ENCODE assay signal across 8 cellular contexts in genomic region chr20:17966432-17967312, GRCh38. TPM values are rescaled to one million over a fixed set of nuclear protein-coding genes. Genes with fewer than 3 reads are reported as not detected.
DNase-seq lines count a peak whose midpoint lies in the region; ATAC-seq and TF ChIP-seq lines count a peak whose summit lies in the region.

No MANE protein-coding gene starts in this region.

- H2AK5ac ChIP-seq in IMR-90 (ENCODE audit: low read depth, low read length) = peak overlapping the region; percentile 3; the same call in 1 of the 2 replicates

- peak overlapping the region; percentile 59; the same call in 1 of the 2 replicates for H3K56ac ChIP-seq in IMR-90 (ENCODE audit: extremely low read depth, insufficient read depth, low read length)

- DNase-seq in IMR-90 (peak; percentile 42), foreskin fibroblast (peak in 1 of 2 donors; percentile 55), gastrocnemius medialis (no peak), COR-L47 (lab: John Stamatoyannopoulos, UW) (no peak)

- ATAC-seq in IMR-90 (ENCODE audit: low read depth) (no peak), gastrocnemius medialis (no peak), GM21737 (IDR thresholded peaks at IDR 0.05; ENCODE audit: unreplicated experiment) (no peak), HG03097 (IDR thresholded peaks at IDR 0.05; ENCODE audit: low FRiP score, unreplicated experiment) (no peak)

- no peak overlapping the region; the same call in 1 of the 2 replicates for H4K91ac ChIP-seq in IMR-90 (ENCODE audit: insufficient read depth, low read depth, low read length)

- peak overlapping the region; percentile 93 for H3K23ac ChIP-seq in IMR-90 (ENCODE audit: low read depth, low read length)

- TF ChIP-seq CTCF in DOHH2 (IDR thresholded peaks at IDR 0.05; ENCODE audit: low read depth, low read length, poor library complexity, severe bottlenecking) = peak; percentile 27
- TF ChIP-seq CTCF in IMR-90 (conservative IDR thresholded peaks at IDR 0.05; ENCODE audit: low read depth, low read length) = peak; percentile 27; the same call in 1 of the 2 replicates
- peak; percentile 44 for TF ChIP-seq CTCF in VCaP (conservative IDR thresholded peaks at IDR 0.05)
- peak; percentile 11 for TF ChIP-seq CTCF in foreskin fibroblast (IDR thresholded peaks at IDR 0.05; ENCODE audit: low read depth, low read length)
- TF ChIP-seq CTCF in gastrocnemius medialis (IDR thresholded peaks at IDR 0.05 in 4 of 5, conservative IDR thresholded peaks at IDR 0.05 in 1 of 5) = no peak

- H2BK120ac ChIP-seq in IMR-90 (ENCODE audit: low read depth, low read length) = peak overlapping the region; percentile 12; the same call in 1 of the 2 replicates

- peaks cover 98% of the 10 kb centered on the region for H3K79me2 ChIP-seq in DOHH2 (ENCODE audit: control insufficient read depth, low read length)

- peak overlapping the region; percentile 85 for H2BK5ac ChIP-seq in IMR-90 (ENCODE audit: low read depth, low read length, poor library complexity, severe bottlenecking)

- H3K27ac ChIP-seq in DOHH2 (ENCODE audit: low read depth, low read length) = peak overlapping the region; percentile 86
- peak overlapping the region; percentile 84 for H3K27ac ChIP-seq in IMR-90 (ENCODE audit: insufficient read depth, low read length)
- H3K27ac ChIP-seq in VCaP = peak overlapping the region; percentile 100
- H3K27ac ChIP-seq in gastrocnemius medialis = peak overlapping the region; percentile 93 to 99 (median 96)

- no peak overlapping the region for H2AFZ ChIP-seq in IMR-90 (replicated peaks; ENCODE audit: low read length, poor library complexity)

- dilution Hi-C loops in IMR-90 (cut with HindIII; ENCODE audit: low sequenced_read_pairs, unreplicated experiment) = no loop called here

- peak overlapping the region; percentile 62 for H3K9ac ChIP-seq in IMR-90 (ENCODE audit: low read depth, low read length)

- peaks cover 89% of the 10 kb centered on the region for H3K36me3 ChIP-seq in DOHH2 (ENCODE audit: control insufficient read depth, low read length)
- H3K36me3 ChIP-seq in IMR-90 (ENCODE audit: control insufficient read depth, insufficient read depth, low read length) = peaks cover 8% of the 10 kb centered on the region
- no peaks in the 10 kb centered on the region for H3K36me3 ChIP-seq in gastrocnemius medialis

- peak overlapping the region; percentile 33; the same call in 1 of the 2 replicates for H4K5ac ChIP-seq in IMR-90 (ENCODE audit: low read depth, low read length)

- peak overlapping the region; percentile 25; the same call in 1 of the 2 replicates for H3K4ac ChIP-seq in IMR-90 (ENCODE audit: low read depth, low read length)

- H3F3A ChIP-seq in DOHH2 (ENCODE audit: control insufficient read depth, insufficient read depth) = peaks cover 64% of the 10 kb centered on the region

- peak overlapping the region; percentile 9 to 44; a peak in 2 of 4 replicates for H4K8ac ChIP-seq in IMR-90 (ENCODE audit: low read depth in 2 of 2, low read length in 2 of 2)

- no peak overlapping the region; the same call in 2 of the 3 replicates for H2BK15ac ChIP-seq in IMR-90 (ENCODE audit: low read depth, low read length)

- H3K18ac ChIP-seq in IMR-90 (ENCODE audit: low read depth, low read length) = no peak overlapping the region; the same call in 1 of the 2 replicates

- peaks cover 0 to 25% of the 10 kb centered on the region in 2 experiments; a peak in 2 of 4 replicates for H3K79me1 ChIP-seq in IMR-90 (ENCODE audit: low read depth in 1 of 2, low read length in 2 of 2)

- no TSS peak for BruUV-seq in IMR-90 (replicated peaks; lab: Mats Ljungman, UMichigan)

- peak overlapping the region; percentile 86 for H3K4me3 ChIP-seq in DOHH2 (ENCODE audit: low read length)
- peak overlapping the region; percentile 83 for H3K4me3 ChIP-seq in IMR-90 (ENCODE audit: insufficient read depth, low read depth, low read length)
- peak overlapping the region; percentile 76 to 98 for H3K4me3 ChIP-seq in foreskin fibroblast (ENCODE audit: low read depth in 1 of 2, low read length in 2 of 2)
- peak overlapping the region; percentile 91 to 97 (median 94) for H3K4me3 ChIP-seq in gastrocnemius medialis

- POLR2A ChIA-PET in IMR-90 (lab: Charles Lee; ENCODE audit: unreplicated experiment) = interaction anchor here (0.6 to 0.7 kb wide), 2 partner anchors 10 to 18 kb away, joined by 3 read pairs; no protein-coding TSS in a partner anchor

- in situ Hi-C loops in IMR-90 (cut with MboI; ENCODE audit: low sequenced_read_pairs) (no loop called here), gastrocnemius medialis (cut with MboI; ENCODE audit: low sequenced_read_pairs in 4 of 4) (loop anchor here in 2 of 4 donors (25.0 kb wide), 2 partner anchors 171 to 546 kb away; partner anchors contain the start of genes KAT14 (in 1 of the 2), PET117 (in 1 of the 2) and SEC23B (in 1 of the 2))

- H3K9me3 ChIP-seq in DOHH2 (ENCODE audit: control insufficient read depth, insufficient read depth, low read length) (no peaks in the 10 kb centered on the region), IMR-90 (ENCODE audit: control insufficient read depth, insufficient read depth, low read length) (no peaks in the 10 kb centered on the region), gastrocnemius medialis (no peaks in the 10 kb centered on the region)

- peak; percentile 28 for TF ChIP-seq RAD21 in IMR-90 (IDR thresholded peaks at IDR 0.05; ENCODE audit: low read length)

- no peak overlapping the region for H2BK20ac ChIP-seq in IMR-90 (ENCODE audit: low read depth, low read length)

- H4K20me1 ChIP-seq in DOHH2 (ENCODE audit: control insufficient read depth, insufficient read depth, low read depth, low read length) (peaks cover 42% of the 10 kb centered on the region), IMR-90 (ENCODE audit: insufficient read depth, low read length) (peaks cover 60% of the 10 kb centered on the region)

- peak overlapping the region; percentile 93 for H3K4me2 ChIP-seq in DOHH2 (ENCODE audit: low read length)
- peak overlapping the region; percentile 94 for H3K4me2 ChIP-seq in IMR-90 (ENCODE audit: low read depth, low read length)

- H3K14ac ChIP-seq in IMR-90 (replicated peaks; ENCODE audit: low read depth, low read length) = peak overlapping the region; percentile 70

- peaks cover 9% of the 10 kb centered on the region for H3K9me1 ChIP-seq in IMR-90 (ENCODE audit: insufficient read depth, low read length)

- intact Hi-C loops in IMR-90 (cut with micrococcal nuclease) (no loop called here), gastrocnemius medialis (cut with DNase I; ENCODE audit: low total_unique reads) (loop anchor here (5.0 to 10.0 kb wide), 3 partner anchors 171 to 498 kb away; partner anchors contain the start of genes DSTN, DZANK1, KAT14 and PET117)

- H3K27me3 ChIP-seq in DOHH2 (ENCODE audit: control insufficient read depth, low read length) = no peaks in the 10 kb centered on the region
- H3K27me3 ChIP-seq in IMR-90 (ENCODE audit: control insufficient read depth, insufficient read depth, low read length) = no peaks in the 10 kb centered on the region
- H3K27me3 ChIP-seq in gastrocnemius medialis = no peaks in the 10 kb centered on the region

- no peak for TF ChIP-seq POLR2A in IMR-90 (IDR thresholded peaks at IDR 0.05; ENCODE audit: low read depth, low read length)
- no peak for TF ChIP-seq POLR2A in gastrocnemius medialis (IDR thresholded peaks at IDR 0.05)

- peaks cover 44% of the 10 kb centered on the region for H3K4me1 ChIP-seq in DOHH2 (ENCODE audit: control insufficient read depth, low read length)
- H3K4me1 ChIP-seq in IMR-90 (ENCODE audit: control insufficient read depth, insufficient read depth, low read length) = peaks cover 11% of the 10 kb centered on the region
- peaks cover 66 to 75% of the 10 kb centered on the region in 2 donors for H3K4me1 ChIP-seq in gastrocnemius medialis

- WGBS in IMR-90 (ENCODE audit: extremely low coverage in 2 of 2, insufficient read length in 1 of 2), 2 experiments = 29% methylated on average over 1 of the region's 9 CpGs; no CpG with 5 or more reads in 1 of the 2 experiments

- CTCF ChIA-PET in IMR-90 (lab: Yijun Ruan, JAX) = interaction anchor here (0.6 to 1.1 kb wide), 3 partner anchors 8 to 274 kb away, joined by 3 read pairs; no protein-coding TSS in a partner anchor

- no peak overlapping the region for H2AK9ac ChIP-seq in IMR-90 (replicated peaks; ENCODE audit: low read depth, low read length, poor library complexity)

- H3K9me2 ChIP-seq in DOHH2 (replicated peaks; ENCODE audit: control insufficient read depth, low read length) = no peaks in the 10 kb centered on the region

TF ChIP-seq in IMR-90, 13 proteins besides CTCF, POLR2A, EP300 and RAD21:
- peak; percentile 21; the same call in 1 of the 2 replicates for TF ChIP-seq SMC3 (IDR thresholded peaks at IDR 0.05; ENCODE audit: low read depth, low read length)
- no peak for TF ChIP-seq BHLHE40 (IDR thresholded peaks at IDR 0.05; ENCODE audit: low read depth, low read length)
- TF ChIP-seq CHD1 (IDR thresholded peaks at IDR 0.05; ENCODE audit: low read depth, low read length) = no peak
- peak; percentile 83 for TF ChIP-seq MAFK (IDR thresholded peaks at IDR 0.05; ENCODE audit: low read depth, low read length)
- TF ChIP-seq CEBPB (IDR thresholded peaks at IDR 0.05; ENCODE audit: low read depth, low read length) = peak; percentile 57; the same call in 1 of the 2 replicates

RNA-seq across cellular contexts. Expression of gene SNX5, which starts 1.9 kb away (rescaled TPM):
- total RNA-seq in IMR-90 (2012; rRNA removed) = 65.4 and 85.0 TPM in 2 replicates
- 76.7 and 92.8 TPM in 2 replicates for polyA plus RNA-seq in IMR-90 (2012; rRNA removed)
- 36.7 and 37.4 TPM in 2 replicates for polyA plus RNA-seq in IMR-90 (2012; cell fraction: cytosol; rRNA removed)
- polyA plus RNA-seq in IMR-90 (2012; cell fraction: nucleus; rRNA removed; ENCODE audit: low replicate concordance) = 163 and 192 TPM in 2 replicates
- 10 to 100 TPM; 49.8 to 88.8 (median 60.9) TPM for total RNA-seq in gastrocnemius medialis

RNA-seq across cellular contexts. Expression of gene MGME1, which starts 2.1 kb away (rescaled TPM):
- total RNA-seq in IMR-90 (2012; rRNA removed) (7.2 and 8.1 TPM in 2 replicates), gastrocnemius medialis (1 to 10 TPM; 5.2 to 9.1 (median 7.2) TPM)
- polyA plus RNA-seq in IMR-90 (2012; rRNA removed) = 7.1 and 9.3 TPM in 2 replicates
- polyA plus RNA-seq in IMR-90 (2012; cell fraction: cytosol; rRNA removed) = 2.2 and 2.3 TPM in 2 replicates
- polyA plus RNA-seq in IMR-90 (2012; cell fraction: nucleus; rRNA removed; ENCODE audit: low replicate concordance) = 4.7 and 13.8 TPM in 2 replicates

Comparison
In these comparisons a context has a peak if more than half of its experiments do, and no peak if none do; other contexts are left out.
1. CTCF ChIP-seq: peak in DOHH2 (single experiment), IMR-90 (single experiment), VCaP (single experiment) and foreskin fibroblast (single experiment); none in gastrocnemius medialis (0 of 5).
2. Peak in every context shown above with its lines, with median percentiles within 50 percentile points of each other: H3K27ac ChIP-seq and H3K4me3 ChIP-seq.